1 cellular context compared by ENCODE assay signal in genomic region chr7:130896898-130897514, GRCh38.
TF ChIP-seq lines count a peak whose summit lies in the region.

No MANE protein-coding gene starts in this region.

TF ChIP-seq in H1, 55 proteins besides CTCF, POLR2A, EP300 and RAD21 (continued from another document):
- TF ChIP-seq CTBP2 (IDR thresholded peaks at IDR 0.05; ENCODE audit: borderline replicate concordance, insufficient read depth, insufficient read length, low read length) = no peak
- 0 out of 2 replicates have a peak, but pooled peaks have one; percentile 45 for TF ChIP-seq TEAD4 (IDR thresholded peaks at IDR 0.05; ENCODE audit: low read depth, low read length)
- TF ChIP-seq BRCA1 (IDR thresholded peaks at IDR 0.05; ENCODE audit: low read depth, low read length) = no peak
- no peak for TF ChIP-seq KDM1A (IDR thresholded peaks at IDR 0.05; ENCODE audit: borderline replicate concordance, low read length)
- 0 out of 2 replicates have a peak, but pooled peaks have one; percentile 32 for TF ChIP-seq SP4 (IDR thresholded peaks at IDR 0.05; ENCODE audit: low read length)
- TF ChIP-seq EGR1 (IDR thresholded peaks at IDR 0.05; ENCODE audit: borderline replicate concordance, low read depth, low read length) = 0 out of 2 replicates have a peak, but pooled peaks have one; percentile 15
- TF ChIP-seq USF2 (IDR thresholded peaks at IDR 0.05; ENCODE audit: low read length) = peak; percentile 77
